Comparison of ENCODE assay signal across 29 cellular contexts in genomic region chr12:30732954-30733637, GRCh38.
"Had no signal": no experiment of that assay in that cellular context is flagged by ENCODE, and none has a peak within 500 bp of the region (broad histone marks: within the 10 kb centered on the region; RNA-seq: fewer than 3 reads in every experiment).

No MANE protein-coding gene starts in this region.

- DNase-seq: activated CD4-positive, alpha-beta T cell treated with anti-CD3 and anti-CD28 coated beads for 4 hours; activated CD8-positive, alpha-beta memory T cell treated with anti-CD3 and anti-CD28 coated beads, Interleukin-2, amount 50 U/mL, for 4 hours; activated CD8-positive, alpha-beta T cell treated with anti-CD3 and anti-CD28 coated beads for 36 hours; activated gamma-delta T cell treated with Interleukin-2 at 50 U/mL for 16 hours; activated naive CD4-positive, alpha-beta T cell treated with anti-CD3 and anti-CD28 coated beads, Interleukin-2, amount 50 U/mL, for 16 hours; activated naive CD8-positive, alpha-beta T cell treated with anti-CD3 and anti-CD28 coated beads, Interleukin-2, amount 10 ng/mL, durations not matched to agents 7 days and 5 days; activated T-cell treated with anti-CD3 and anti-CD28 coated beads, Interleukin-2, amount 50 U/mL, for 72 hours; adrenal gland; anterior cingulate cortex; central memory CD4-positive, alpha-beta T cell; Kasumi-1; KBM-7; NCI-H1048; NCI-H146; NCI-H187 treated with DMSO at 0.1 percent for 48 hours; NCI-H2081 treated with DMSO at 0.1 percent for 48 hours; NCI-H2171 treated with DMSO at 0.1 percent for 48 hours; NCI-H226; NCI-H526; NCI-H82; NK-92 treated with Interleukin-12 subunit alpha and Interleukin-12 subunit beta, amount 100 ng/mL, for 24 hours; OCI-M1; Right ventricle myocardium superior; SJCRH30; SW 1271 had no signal

- H3K4me1 ChIP-seq: adrenal gland, SJCRH30 had no signal

- H3K4me3 ChIP-seq: adrenal gland, SJCRH30 had no signal

- H3K27me3 ChIP-seq: adrenal gland, SJCRH30 had no signal

- H3K27ac ChIP-seq: adrenal gland, RWPE1, SJCRH30 had no signal

- ATAC-seq: activated CD4-positive, CD25-positive, alpha-beta regulatory T cell treated with anti-CD3 and anti-CD28 coated beads, Interleukin-2, amount 50 U/mL, for 24 hours; activated CD8-positive, alpha-beta T cell treated with anti-CD3 and anti-CD28 coated beads for 36 hours; activated T-cell treated with anti-CD3 and anti-CD28 coated beads, Interleukin-2, amount 50 U/mL, for 72 hours; Panc1; SK-N-SH treated with all-trans-retinoic acid at 6 μM for 48 hours had no signal

- H3K9me3 ChIP-seq: adrenal gland, SJCRH30 had no signal
